ENCODE assay signal across 8 cellular contexts in genomic region chr10:132185601-132186487, GRCh38. TPM values are rescaled to one million over a fixed set of nuclear protein-coding genes. Genes with fewer than 3 reads are reported as not detected.
DNase-seq lines count a peak whose midpoint lies in the region; ATAC-seq and TF ChIP-seq lines count a peak whose summit lies in the region.

No MANE protein-coding gene starts in this region.

- peaks cover 8% of the 10 kb centered on the region for H3K4me1 ChIP-seq in CD8-positive, alpha-beta memory T cell (ENCODE audit: insufficient read depth, low read length)

- no peak for TF ChIP-seq CTCF in astrocyte of the cerebellum (IDR thresholded peaks at IDR 0.05; ENCODE audit: low read depth, low read length, missing control alignments)

- DNase-seq in CD8-positive, alpha-beta memory T cell: peak; percentile 25 to 60 (median 41)
- peak; percentile 44 for DNase-seq in T follicular helper cell (ENCODE audit: low read depth)
- DNase-seq in astrocyte of the cerebellum (ENCODE audit: low read depth): no peak
- peak; percentile 41 for DNase-seq in iris pigment epithelial cell (ENCODE audit: low read depth)
- DNase-seq in stimulated activated CD4-positive, alpha-beta T cell treated with anti-CD3 and anti-CD28 coated beads, Interleukin-4, amount 100 ng/mL, for 4 hours: peak; percentile 44 to 48
- DNase-seq in HCEC 1CT: no peak
- no peak for DNase-seq in GM19238 (ENCODE audit: insufficient read length, low spot score)

- H3K9me3 Mint-ChIP-seq in CD8-positive, alpha-beta memory T cell: no peaks in the 10 kb centered on the region

- peaks cover 39 to 56% of the 10 kb centered on the region in 2 donors for H3K27me3 Mint-ChIP-seq in CD8-positive, alpha-beta memory T cell

- H3K36me3 ChIP-seq in CD8-positive, alpha-beta memory T cell (ENCODE audit: insufficient read depth, low read length): no peaks in the 10 kb centered on the region

- no peaks in the 10 kb centered on the region for H3K9me3 ChIP-seq in CD8-positive, alpha-beta memory T cell (ENCODE audit: low read length)

- no peak overlapping the region for H3K27ac ChIP-seq in CD8-positive, alpha-beta memory T cell (ENCODE audit: low read depth, low read length)

- H3K27ac Mint-ChIP-seq in CD8-positive, alpha-beta memory T cell: no peak overlapping the region

- H3K4me3 ChIP-seq in CD8-positive, alpha-beta memory T cell (ENCODE audit: low read length): no peak overlapping the region
- H3K4me3 ChIP-seq in astrocyte of the cerebellum (ENCODE audit: low read depth, low read length): peak overlapping the region; percentile 29

- H3K4me3 Mint-ChIP-seq in CD8-positive, alpha-beta memory T cell: peak overlapping the region in 3 of 7 donors; percentile 27 to 73 (median 47)

- POLR2A ChIA-PET in CD8-positive, alpha-beta memory T cell (lab: Charles Lee): no interaction called here

- in situ Hi-C loops in astrocyte of the cerebellum (cut with HindIII; ENCODE audit: low sequenced_read_pairs): no loop called here

- CTCF ChIA-PET in CD8-positive, alpha-beta memory T cell (lab: Charles Lee): interaction anchor here (1.5 kb wide), 1 partner anchor 258 kb away, joined by 3 read pairs; no protein-coding TSS in a partner anchor

- peaks cover 5 to 8% (median 5%) of the 10 kb centered on the region in 3 donors for H3K4me1 Mint-ChIP-seq in CD8-positive, alpha-beta memory T cell

- ATAC-seq in GM21737 (IDR thresholded peaks at IDR 0.05; ENCODE audit: unreplicated experiment): no peak

- peaks cover 19% of the 10 kb centered on the region for H3K27me3 ChIP-seq in CD8-positive, alpha-beta memory T cell (ENCODE audit: insufficient read depth, low read length, poor library complexity, severe bottlenecking)

- no peaks in the 10 kb centered on the region for H3K36me3 Mint-ChIP-seq in CD8-positive, alpha-beta memory T cell

RNA-seq across cellular contexts. Expression of gene DPYSL4, which starts 0.9 kb away (rescaled TPM):
- total RNA-seq in CD8-positive, alpha-beta memory T cell: 1 to 10 TPM; 3.2 to 3.3 TPM
- not detected for polyA plus RNA-seq in CD8-positive, alpha-beta memory T cell

Comparison
In these comparisons a context has a peak if more than half of its experiments do, and no peak if none do; other contexts are left out.
1. DNase-seq: peak in CD8-positive, alpha-beta memory T cell (5 of 5), T follicular helper cell (single experiment), iris pigment epithelial cell (single experiment) and stimulated activated CD4-positive, alpha-beta T cell treated with anti-CD3 and anti-CD28 coated beads, Interleukin-4, amount 100 ng/mL, for 4 hours (2 of 2); none in astrocyte of the cerebellum (single experiment), HCEC 1CT (single experiment) and GM19238 (single experiment).